Comparison of ENCODE assay signal across 38 cellular contexts in the genomic region with DNA sequence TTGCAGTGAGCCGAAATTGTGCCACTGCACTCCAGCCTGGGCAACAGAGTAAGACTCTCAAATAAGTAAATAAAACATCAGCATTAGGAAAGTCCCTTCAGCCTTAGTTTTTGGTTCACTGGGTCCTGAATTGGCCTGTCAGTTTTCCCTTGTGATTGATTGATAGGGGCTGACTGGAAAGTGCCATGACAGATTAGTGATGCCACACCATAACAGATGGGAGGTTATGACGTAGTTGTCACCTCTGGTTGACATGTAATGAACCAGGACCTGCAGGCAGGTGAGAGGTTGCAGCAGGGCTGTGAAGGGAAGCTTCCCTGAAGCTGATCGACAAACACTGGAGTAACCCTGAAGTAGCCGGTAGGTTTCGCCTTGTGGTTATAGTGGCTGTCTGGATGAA. TPM values are rescaled to one million over a fixed set of nuclear protein-coding genes. Genes with fewer than 3 reads are reported as not detected.
"Had no signal": no experiment of that assay in that cellular context is flagged by ENCODE, and none has a peak within 500 bp of the region (broad histone marks: within the 10 kb centered on the region; RNA-seq: fewer than 3 reads in every experiment).

No MANE protein-coding gene starts in this region.

- H3K27me3 ChIP-seq: adrenal gland, body of pancreas, brain microvascular endothelial cell, breast epithelium had no signal

- H3K4me3 Mint-ChIP-seq: activated B cell treated with CpG ODN at 0.5 μM for 24 hours; activated CD4-positive, alpha-beta memory T cell treated with anti-CD3 and anti-CD28 coated beads for 36 hours; activated CD4-positive, alpha-beta T cell treated with anti-CD3 and anti-CD28 coated beads, Interleukin-2, amount 10 ng/mL, durations not matched to agents 24 days and 14 days; activated CD8-positive, alpha-beta T cell treated with anti-CD3 and anti-CD28 coated beads for 36 hours; activated naive CD4-positive, alpha-beta T cell treated with anti-CD3 and anti-CD28 coated beads for 36 hours; activated naive CD8-positive, alpha-beta T cell treated with anti-CD3 and anti-CD28 coated beads for 36 hours; activated T-cell treated with anti-CD3 and anti-CD28 coated beads, Interleukin-2, amount 50 U/mL, for 4 hours; activated T-cell treated with anti-CD3 and anti-CD28 coated beads, Interleukin-2, amount 50 U/mL, for 72 hours; activated T-helper 1 cell treated with anti-CD3 and anti-CD28 coated beads, Interleukin-12 subunit alpha, Interleukin-12 subunit beta, Interleukin-2, Interleukin-4 antibody, amounts not matched to agents 30 ng/mL and 10 ng/mL and 1 ng/mL, durations not matched to agents 14 hours and 24 hours and 36 hours; activated T-helper 17 cell treated with anti-CD3 and anti-CD28 coated beads, Interleukin-2, amount 50 U/mL, for 72 hours; T-helper 1 cell treated with Interleukin-12 subunit alpha and Interleukin-12 subunit beta and Interleukin-4 antibody, amounts not matched to agents 30 μg/mL and 1 μg/mL, for 36 hours; T-helper 2 cell treated with Interferon-gamma antibody and Interleukin-4, amounts not matched to agents 5 μg/mL and 100 μg/mL, for 36 hours had no signal

- H3K27me3 Mint-ChIP-seq: activated B cell treated with CpG ODN at 0.5 μM for 24 hours; activated CD4-positive, alpha-beta memory T cell treated with anti-CD3 and anti-CD28 coated beads for 36 hours; activated CD4-positive, alpha-beta T cell treated with anti-CD3 and anti-CD28 coated beads, Interleukin-2, amount 10 ng/mL, durations not matched to agents 24 days and 14 days; activated CD8-positive, alpha-beta T cell treated with anti-CD3 and anti-CD28 coated beads for 36 hours; activated naive CD8-positive, alpha-beta T cell treated with anti-CD3 and anti-CD28 coated beads for 36 hours; activated T-helper 17 cell treated with anti-CD3 and anti-CD28 coated beads, Interleukin-2, amount 50 U/mL, for 72 hours had no signal

- ATAC-seq: activated CD8-positive, alpha-beta T cell treated with anti-CD3 and anti-CD28 coated beads for 36 hours; activated T-cell treated with anti-CD3 and anti-CD28 coated beads, Interleukin-2, amount 50 U/mL, for 4 hours; activated T-cell treated with anti-CD3 and anti-CD28 coated beads, Interleukin-2, amount 50 U/mL, for 72 hours; activated T-helper 17 cell treated with anti-CD3 and anti-CD28 coated beads, Interleukin-2, amount 50 U/mL, for 72 hours; body of pancreas had no signal

- H3K4me1 ChIP-seq: adrenal gland, body of pancreas, breast epithelium had no signal

- FAIRE-seq: astrocyte, TTC549 had no signal

- H3K4me3 ChIP-seq: adrenal gland, body of pancreas, breast epithelium had no signal

- H3K36me3 ChIP-seq: adrenal gland, brain microvascular endothelial cell, breast epithelium had no signal

- H3K27ac Mint-ChIP-seq: activated B cell treated with CpG ODN at 0.5 μM for 24 hours; activated CD4-positive, alpha-beta memory T cell treated with anti-CD3 and anti-CD28 coated beads for 36 hours; activated CD4-positive, alpha-beta T cell treated with anti-CD3 and anti-CD28 coated beads, Interleukin-2, amount 10 ng/mL, durations not matched to agents 24 days and 14 days; activated CD8-positive, alpha-beta T cell treated with anti-CD3 and anti-CD28 coated beads for 36 hours; activated naive CD4-positive, alpha-beta T cell treated with anti-CD3 and anti-CD28 coated beads for 36 hours; activated naive CD8-positive, alpha-beta T cell treated with anti-CD3 and anti-CD28 coated beads for 36 hours; activated T-cell treated with anti-CD3 and anti-CD28 coated beads, Interleukin-2, amount 50 U/mL, for 72 hours; activated T-helper 1 cell treated with anti-CD3 and anti-CD28 coated beads, Interleukin-12 subunit alpha, Interleukin-12 subunit beta, Interleukin-2, Interleukin-4 antibody, amounts not matched to agents 30 ng/mL and 10 ng/mL and 1 ng/mL, durations not matched to agents 14 hours and 24 hours and 36 hours; activated T-helper 17 cell treated with anti-CD3 and anti-CD28 coated beads, Interleukin-2, amount 50 U/mL, for 72 hours; T-helper 1 cell treated with Interleukin-12 subunit alpha and Interleukin-12 subunit beta and Interleukin-4 antibody, amounts not matched to agents 30 μg/mL and 1 μg/mL, for 36 hours; T-helper 2 cell treated with Interferon-gamma antibody and Interleukin-4, amounts not matched to agents 5 μg/mL and 100 μg/mL, for 36 hours had no signal

- H3K9me3 Mint-ChIP-seq: activated B cell treated with CpG ODN at 0.5 μM for 24 hours; activated CD4-positive, alpha-beta memory T cell treated with anti-CD3 and anti-CD28 coated beads for 36 hours; activated CD4-positive, alpha-beta T cell treated with anti-CD3 and anti-CD28 coated beads, Interleukin-2, amount 10 ng/mL, durations not matched to agents 24 days and 14 days; activated CD8-positive, alpha-beta T cell treated with anti-CD3 and anti-CD28 coated beads for 36 hours; activated naive CD4-positive, alpha-beta T cell treated with anti-CD3 and anti-CD28 coated beads for 36 hours; activated naive CD8-positive, alpha-beta T cell treated with anti-CD3 and anti-CD28 coated beads for 36 hours; activated T-cell treated with anti-CD3 and anti-CD28 coated beads, Interleukin-2, amount 50 U/mL, for 4 hours; activated T-cell treated with anti-CD3 and anti-CD28 coated beads, Interleukin-2, amount 50 U/mL, for 72 hours; activated T-helper 1 cell treated with anti-CD3 and anti-CD28 coated beads, Interleukin-12 subunit alpha, Interleukin-12 subunit beta, Interleukin-2, Interleukin-4 antibody, amounts not matched to agents 30 ng/mL and 10 ng/mL and 1 ng/mL, durations not matched to agents 14 hours and 24 hours and 36 hours; activated T-helper 17 cell treated with anti-CD3 and anti-CD28 coated beads, Interleukin-2, amount 50 U/mL, for 72 hours; T-helper 1 cell treated with Interleukin-12 subunit alpha and Interleukin-12 subunit beta and Interleukin-4 antibody, amounts not matched to agents 30 μg/mL and 1 μg/mL, for 36 hours; T-helper 2 cell treated with Interferon-gamma antibody and Interleukin-4, amounts not matched to agents 5 μg/mL and 100 μg/mL, for 36 hours had no signal

- H3K4me1 Mint-ChIP-seq: activated B cell treated with CpG ODN at 0.5 μM for 24 hours; activated CD4-positive, alpha-beta T cell treated with anti-CD3 and anti-CD28 coated beads, Interleukin-2, amount 10 ng/mL, durations not matched to agents 24 days and 14 days; activated naive CD8-positive, alpha-beta T cell treated with anti-CD3 and anti-CD28 coated beads for 36 hours; activated T-helper 17 cell treated with anti-CD3 and anti-CD28 coated beads, Interleukin-2, amount 50 U/mL, for 72 hours had no signal

- H3K36me3 Mint-ChIP-seq: activated CD4-positive, alpha-beta memory T cell treated with anti-CD3 and anti-CD28 coated beads for 36 hours; activated naive CD8-positive, alpha-beta T cell treated with anti-CD3 and anti-CD28 coated beads for 36 hours had no signal

- H3K27ac ChIP-seq: adrenal gland, body of pancreas, brain microvascular endothelial cell, breast epithelium, VCaP had no signal

- DNase-seq: activated B cell treated with CpG ODN at 0.5 μM for 24 hours; activated CD4-positive, alpha-beta memory T cell treated with anti-CD3 and anti-CD28 coated beads for 36 hours; activated CD4-positive, alpha-beta T cell treated with anti-CD3 and anti-CD28 coated beads for 4 hours; activated CD4-positive, alpha-beta T cell treated with anti-CD3 and anti-CD28 coated beads, Interleukin-2, amount 10 ng/mL, durations not matched to agents 24 days and 14 days; activated CD4-positive, alpha-beta T cell treated with anti-CD3 and anti-CD28 coated beads, Interleukin-2, amount 50 U/mL, for 1 hour; activated CD4-positive, alpha-beta T cell treated with anti-CD3 and anti-CD28 coated beads, Interleukin-2, amount 50 U/mL, for 4 hours; activated CD4-positive, CD25-positive, alpha-beta regulatory T cell treated with anti-CD3 and anti-CD28 coated beads, Interleukin-2, amount 50 U/mL, for 72 hours; activated CD8-positive, alpha-beta memory T cell treated with anti-CD3 and anti-CD28 coated beads, Interleukin-2, amount 50 U/mL, for 4 hours; activated CD8-positive, alpha-beta T cell treated with anti-CD3 and anti-CD28 coated beads for 36 hours; activated effector memory CD4-positive, alpha-beta T cell treated with anti-CD3 and anti-CD28 coated beads, Interleukin-2, amount 50 U/mL, for 16 hours; activated gamma-delta T cell treated with Interleukin-2 at 50 U/mL for 16 hours; activated naive CD4-positive, alpha-beta T cell; activated naive CD4-positive, alpha-beta T cell treated with anti-CD3 and anti-CD28 coated beads for 36 hours; activated naive CD4-positive, alpha-beta T cell treated with anti-CD3 and anti-CD28 coated beads, Interleukin-2, amount 50 U/mL, for 16 hours; activated naive CD8-positive, alpha-beta T cell treated with anti-CD3 and anti-CD28 coated beads for 36 hours; activated T-cell treated with anti-CD3 and anti-CD28 coated beads for 4 hours; activated T-cell treated with anti-CD3 and anti-CD28 coated beads, Interleukin-2, amount 50 U/mL, for 1 hour; activated T-cell treated with anti-CD3 and anti-CD28 coated beads, Interleukin-2, amount 50 U/mL, for 4 hours; activated T-cell treated with anti-CD3 and anti-CD28 coated beads, Interleukin-2, amount 50 U/mL, for 72 hours; adrenal gland; amniotic stem cell; aorta; body of pancreas; brain microvascular endothelial cell; central memory CD4-positive, alpha-beta T cell; T-helper 1 cell; T-helper 2 cell; T-helper 9 cell had no signal

- H3K9me3 ChIP-seq: adrenal gland, body of pancreas, breast epithelium had no signal

RNA-seq across cellular contexts. Expression of gene CDH3, which starts 41.8 kb away (rescaled TPM):
- total RNA-seq: activated B cell treated with CpG ODN at 0.5 μM for 24 hours; activated CD8-positive, alpha-beta memory T cell treated with anti-CD3 and anti-CD28 coated beads for 36 hours; cardiac septum had no signal

RNA-seq across cellular contexts. Expression of gene CDH1, which starts 50.2 kb away (rescaled TPM):
- total RNA-seq: activated CD8-positive, alpha-beta memory T cell treated with anti-CD3 and anti-CD28 coated beads for 36 hours had no signal
